ENCODE assay signal across 8 cellular contexts in the genomic region with DNA sequence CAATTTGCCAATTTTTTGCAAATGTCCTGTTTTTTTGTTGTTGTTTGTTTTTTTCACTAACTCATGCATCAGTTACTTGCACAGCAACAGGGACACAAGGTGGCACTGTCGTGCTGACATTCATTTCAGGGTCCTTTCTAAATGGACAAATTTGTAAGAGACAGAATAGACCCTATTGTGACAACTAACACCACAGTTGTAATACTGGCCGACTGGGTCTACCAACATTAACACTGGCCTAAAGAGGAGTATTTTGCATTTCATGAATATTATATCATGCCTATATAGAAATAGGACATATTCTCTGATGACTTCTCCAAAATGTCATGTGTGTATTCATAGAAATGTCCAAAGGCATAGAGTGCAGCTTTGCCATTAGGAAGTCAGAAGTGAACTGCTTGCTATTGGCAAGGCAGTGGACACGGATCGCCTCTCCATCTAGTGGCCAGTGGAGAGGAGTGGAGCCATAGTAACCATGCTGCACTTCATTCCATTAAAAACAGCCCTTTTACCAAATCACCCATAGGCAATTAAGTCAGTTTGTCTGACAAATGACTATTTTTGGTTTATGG.
DNase-seq lines count a peak whose midpoint lies in the region; ATAC-seq, FAIRE-seq and TF ChIP-seq lines count a peak whose summit lies in the region.

No MANE protein-coding gene starts in this region.

- intact Hi-C loops in posterior cingulate gyrus (cut with DNase I): loop anchor here (2.0 to 5.0 kb wide), 4 partner anchors 56 to 600 kb away; no protein-coding TSS in a partner anchor

- no peak for DNase-seq in D721Med (ENCODE audit: insufficient read length, low spot score)
- DNase-seq in HuH-7.5 (ENCODE audit: low spot score): peak; percentile 13
- DNase-seq in RCC 7860 (ENCODE audit: low spot score): peak; percentile 27
- peak; percentile 64 for DNase-seq in activated naive CD4-positive, alpha-beta T cell treated with anti-CD3 and anti-CD28 coated beads, Interleukin-2, amount 50 U/mL, for 16 hours
- DNase-seq in globus pallidus (ENCODE audit: low spot score): peak; percentile 95
- DNase-seq in posterior cingulate gyrus: peak; percentile 52 to 96 (median 74)

- peak; percentile 84 for FAIRE-seq in D721Med (lab: Jason Lieb, UNC)
- no peak for FAIRE-seq in RCC 7860 (lab: Jason Lieb, UNC)

- ATAC-seq in GM19468 (IDR thresholded peaks at IDR 0.05; ENCODE audit: extremely low read depth, unreplicated experiment) (peak; percentile 47), HG03280 (IDR thresholded peaks at IDR 0.05; ENCODE audit: unreplicated experiment) (no peak)

- TF ChIP-seq CTCF in D721Med (IDR thresholded peaks at IDR 0.05; ENCODE audit: insufficient read depth, missing control alignments): peak; percentile 86
